8 cellular contexts compared by ENCODE assay signal in genomic region chr3:24683511-24684384, GRCh38.
DNase-seq lines count a peak whose midpoint lies in the region; ATAC-seq and TF ChIP-seq lines count a peak whose summit lies in the region.

No MANE protein-coding gene starts in this region.

- H3K9ac ChIP-seq in MM.1S (ENCODE audit: low read length): no peak overlapping the region

- H3K9me3 Mint-ChIP-seq in CD4-positive, alpha-beta T cell: no peaks in the 10 kb centered on the region

- H3K4me1 ChIP-seq in MM.1S (ENCODE audit: low read length): 0 out of 2 replicates have a peak, but pooled peaks cover 7% of the 10 kb centered on the region
- H3K4me1 ChIP-seq in adrenal gland (replicated peaks in 1 of 2): no peaks in the 10 kb centered on the region
- H3K4me1 ChIP-seq in upper lobe of right lung: no peaks in the 10 kb centered on the region

- ATAC-seq in upper lobe of right lung: peak; percentile 48
- no peak for ATAC-seq in CD4-positive, alpha-beta T cell (ENCODE audit: poor library complexity)

- H3K27me3 Mint-ChIP-seq in CD4-positive, alpha-beta T cell: peaks cover 1% of the 10 kb centered on the region

- H3K27me3 ChIP-seq in MM.1S (replicated peaks; ENCODE audit: insufficient read depth, low read length): no peaks in the 10 kb centered on the region
- H3K27me3 ChIP-seq in adrenal gland: no peaks in the 10 kb centered on the region
- H3K27me3 ChIP-seq in kidney epithelial cell (ENCODE audit: control insufficient read depth, insufficient read depth, low read length): no peaks in the 10 kb centered on the region
- no peaks in the 10 kb centered on the region for H3K27me3 ChIP-seq in upper lobe of right lung
- H3K27me3 ChIP-seq in CD4-positive, alpha-beta T cell (ENCODE audit: control insufficient read depth, insufficient read depth, low read length): no peaks in the 10 kb centered on the region

- 34 to 41% (median 36%) methylated on average over 7 of the region's 7 CpGs for WGBS in adrenal gland, 4 donors

- H3K27ac ChIP-seq in MM.1S (ENCODE audit: low read length) (no peak overlapping the region), adrenal gland (no peak overlapping the region), upper lobe of right lung (no peak overlapping the region)
- no peak overlapping the region for H3K27ac ChIP-seq in CD4-positive, alpha-beta T cell (ENCODE audit: low read depth, low read length)

- H3K4me1 Mint-ChIP-seq in CD4-positive, alpha-beta T cell (ENCODE audit: low read depth): no peaks in the 10 kb centered on the region

- H3K9me3 ChIP-seq in MM.1S (replicated peaks; ENCODE audit: insufficient read depth, low read length): no peaks in the 10 kb centered on the region
- no peaks in the 10 kb centered on the region for H3K9me3 ChIP-seq in adrenal gland (replicated peaks in 1 of 3)
- H3K9me3 ChIP-seq in upper lobe of right lung: no peaks in the 10 kb centered on the region
- no peaks in the 10 kb centered on the region for H3K9me3 ChIP-seq in CD4-positive, alpha-beta T cell (ENCODE audit: control insufficient read depth, low read length)

- no peak overlapping the region for H3K4me3 Mint-ChIP-seq in CD4-positive, alpha-beta T cell

- intact Hi-C loops in adrenal gland (cut with DNase I) (no loop called here), upper lobe of right lung (cut with DNase I) (no loop called here)
- intact Hi-C loops in CD4-positive, alpha-beta T cell (cut with DNase I, micrococcal nuclease): no loop called here

- H3K9me2 ChIP-seq in MM.1S (replicated peaks; ENCODE audit: insufficient read depth, low read length): no peaks in the 10 kb centered on the region

- H3K36me3 Mint-ChIP-seq in CD4-positive, alpha-beta T cell (ENCODE audit: low read depth): no peaks in the 10 kb centered on the region

- peak; percentile 67 for DNase-seq in ELR (ENCODE audit: low read depth)
- no peak for DNase-seq in MM.1S
- DNase-seq in adrenal gland: peak in 4 of 7 donors; percentile 20 to 35 (median 28)
- DNase-seq in kidney epithelial cell (ENCODE audit: low read depth): peak; percentile 37
- DNase-seq in upper lobe of right lung: no peak
- no peak for DNase-seq in activated CD8-positive, alpha-beta memory T cell treated with anti-CD3 and anti-CD28 coated beads for 24 hours
- no peak for DNase-seq in 8988T
- DNase-seq in CD4-positive, alpha-beta T cell: no peak

- CTCF ChIA-PET in CD4-positive, alpha-beta T cell (lab: Charles Lee): no interaction called here

- no peak for TF ChIP-seq POLR2A in adrenal gland (IDR thresholded peaks at IDR 0.05)

- no peaks in the 10 kb centered on the region for H3K79me2 ChIP-seq in MM.1S (ENCODE audit: low read length)

- H3K36me3 ChIP-seq in MM.1S (replicated peaks; ENCODE audit: insufficient read depth, low read length) (no peaks in the 10 kb centered on the region), adrenal gland (replicated peaks in 1 of 2) (no peaks in the 10 kb centered on the region), kidney epithelial cell (ENCODE audit: control insufficient read depth, insufficient read depth, low read length) (no peaks in the 10 kb centered on the region), upper lobe of right lung (no peaks in the 10 kb centered on the region)

- H3K27ac Mint-ChIP-seq in CD4-positive, alpha-beta T cell: no peak overlapping the region

- TF ChIP-seq CTCF in MM.1S (IDR thresholded peaks at IDR 0.05; ENCODE audit: low read length): peak; percentile 18; the same call in 1 of the 2 replicates
- peak; percentile 36 to 69 (median 62) for TF ChIP-seq CTCF in adrenal gland (IDR thresholded peaks at IDR 0.05)
- peak; percentile 72 for TF ChIP-seq CTCF in kidney epithelial cell (IDR thresholded peaks at IDR 0.05; ENCODE audit: insufficient read depth, low read length, poor library complexity, severe bottlenecking)
- peak; percentile 65 for TF ChIP-seq CTCF in upper lobe of right lung (IDR thresholded peaks at IDR 0.05)
- TF ChIP-seq CTCF in CD4-positive, alpha-beta T cell (IDR thresholded peaks at IDR 0.05): no peak

- no peak overlapping the region for H2AFZ ChIP-seq in MM.1S (ENCODE audit: low read length)

- POLR2A ChIA-PET in CD4-positive, alpha-beta T cell (lab: Charles Lee): no interaction called here

- H3K4me2 ChIP-seq in MM.1S (ENCODE audit: low read depth, low read length): no peak overlapping the region

- no peaks in the 10 kb centered on the region for H3F3A ChIP-seq in MM.1S (ENCODE audit: insufficient read depth, low read length)

- H3K4me3 ChIP-seq in MM.1S (ENCODE audit: low read length) (no peak overlapping the region), adrenal gland (no peak overlapping the region), kidney epithelial cell (ENCODE audit: low read depth, low read length) (no peak overlapping the region), upper lobe of right lung (no peak overlapping the region)

- H4K20me1 ChIP-seq in MM.1S (ENCODE audit: insufficient read depth, low read length): no peaks in the 10 kb centered on the region

Comparison
In these comparisons a context has a peak if more than half of its experiments do, and no peak if none do; other contexts are left out.
1. DNase-seq: peak in ELR (single experiment), adrenal gland (4 of 7) and kidney epithelial cell (single experiment); none in MM.1S (single experiment), upper lobe of right lung (single experiment), activated CD8-positive, alpha-beta memory T cell treated with anti-CD3 and anti-CD28 coated beads for 24 hours (single experiment), 8988T (single experiment) and CD4-positive, alpha-beta T cell (0 of 10).